In the genomic region with DNA sequence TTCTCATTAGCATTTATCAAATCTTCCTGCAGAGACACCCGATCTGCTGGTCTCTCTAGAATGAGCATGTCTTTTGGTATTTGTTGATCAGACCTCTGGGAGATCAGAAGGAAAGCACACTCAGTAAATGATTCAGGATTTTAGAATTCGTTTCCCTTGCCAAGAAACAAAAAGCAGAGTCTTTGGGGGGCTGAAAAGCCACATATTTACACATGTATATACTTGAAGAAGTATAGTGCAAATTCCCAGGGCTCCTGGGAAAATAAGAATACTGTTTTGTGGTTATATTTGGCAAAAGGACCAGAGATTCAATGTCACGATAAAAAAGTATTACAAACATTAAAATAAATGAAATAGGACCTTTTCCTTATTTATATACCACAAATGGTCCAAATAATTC, we compare ENCODE assay signal across 14 cellular contexts.
DNase-seq lines count a peak whose midpoint lies in the region; ATAC-seq and TF ChIP-seq lines count a peak whose summit lies in the region.
"Had no signal": no experiment of that assay in that cellular context is flagged by ENCODE, and none has a peak within 500 bp of the region (broad histone marks: within the 10 kb centered on the region; RNA-seq: fewer than 3 reads in every experiment).

No MANE protein-coding gene starts in this region.

- intact Hi-C loops in tibial artery (cut with DNase I; ENCODE audit: low total_unique reads) = no loop called here

- no peaks in the 10 kb centered on the region for H3K36me3 ChIP-seq in tibial artery
- H3K36me3 ChIP-seq: ovary had no signal

- H3K9me3 ChIP-seq in tibial artery = no peaks in the 10 kb centered on the region
- H3K9me3 ChIP-seq: ovary had no signal

- DNase-seq in NCI-H748 (lab: John Stamatoyannopoulos, UW; ENCODE audit: unreplicated experiment) (peak; percentile 10), NCI-H748 treated with DMSO at 0.1 percent for 48 hours (lab: John Stamatoyannopoulos, UW) (no peak), T1000 (lab: John Stamatoyannopoulos, UW) (peak; percentile 2), fibroblast of the conjunctiva (ENCODE audit: low read depth) (peak; percentile 77), tibial artery (no peak), NCI-H1417 (lab: John Stamatoyannopoulos, UW) (no peak), caudate nucleus (lab: John Stamatoyannopoulos, UW) (no peak)
- DNase-seq: GF-D8; left colon; NCI-H2029 treated with DMSO at 0.1 percent for 48 hours; ovary; stimulated activated CD4-positive, alpha-beta T cell treated with anti-CD3 and anti-CD28 coated beads, Interleukin-2, amount 100 ng/mL, for 24 hours had no signal

- peaks cover 0 to 61% (median 11%) of the 10 kb centered on the region in 4 donors for H3K4me1 ChIP-seq in tibial artery

- H3K27ac ChIP-seq in tibial artery (peak overlapping the region; percentile 18 to 48), caudate nucleus (ENCODE audit: low read depth, low read length) (no peak overlapping the region)
- H3K27ac ChIP-seq: ovary had no signal

- H3K27me3 ChIP-seq in tibial artery = no peaks in the 10 kb centered on the region
- H3K27me3 ChIP-seq: ovary had no signal

- no peak for ATAC-seq in GM18520 (IDR thresholded peaks at IDR 0.05; ENCODE audit: unreplicated experiment)
- ATAC-seq: esophagus mucosa, left colon had no signal

- H3K4me3 ChIP-seq in tibial artery = no peak overlapping the region
- H3K4me3 ChIP-seq: ovary had no signal

- TF ChIP-seq CTCF in tibial artery (IDR thresholded peaks at IDR 0.05) = no peak

Comparison
In these comparisons a context has a peak if more than half of its experiments do, and no peak if none do; other contexts are left out.
1. DNase-seq: peak in NCI-H748 (single experiment), T1000 (single experiment) and fibroblast of the conjunctiva (single experiment); none in NCI-H748 treated with DMSO at 0.1 percent for 48 hours (single experiment), tibial artery (0 of 2), NCI-H1417 (0 of 3) and caudate nucleus (0 of 61).